Comparison of ENCODE assay signal across 8 cellular contexts in genomic region chr4:49511353-49511752, GRCh38.
DNase-seq lines count a peak whose midpoint lies in the region; ATAC-seq, FAIRE-seq and TF ChIP-seq lines count a peak whose summit lies in the region.
"Not testable (repeated sequence)": the region's sequence is repeated elsewhere in the genome, so short reads cannot be mapped to it uniquely, and the experiment has no call there.

No MANE protein-coding gene starts in this region.

- not testable (repeated sequence) for TF ChIP-seq CTCF in kidney (IDR thresholded peaks at IDR 0.05; ENCODE audit: borderline replicate concordance, extremely low read depth, insufficient read depth)

- H3K4me3 ChIP-seq in Karpas-422 (ENCODE audit: low read length); kidney (ENCODE audit: low read length in 2 of 2): not testable (repeated sequence)

- intact Hi-C loops in kidney (cut with DNase I): not testable (repeated sequence)

- not testable (repeated sequence) for H3K9ac ChIP-seq in Karpas-422 (ENCODE audit: low read length); kidney (ENCODE audit: low read length in 2 of 2)

- not testable (repeated sequence) for H3K9me2 ChIP-seq in Karpas-422 (replicated peaks; ENCODE audit: insufficient read depth, low read length)

- H3K9me3 ChIP-seq in Karpas-422 (ENCODE audit: low read length): peaks cover 38% of the 10 kb centered on the region
- H3K9me3 ChIP-seq in kidney (ENCODE audit: control insufficient read depth in 1 of 2, low read length in 2 of 2): not testable (repeated sequence)

- H3K27ac ChIP-seq in Karpas-422 (ENCODE audit: low read length); kidney (ENCODE audit: low read depth in 2 of 2, low read length in 2 of 2): not testable (repeated sequence)

- not testable (repeated sequence) for H3K27me3 ChIP-seq in Karpas-422 (ENCODE audit: low read length)

- not testable (repeated sequence) for H4K20me1 ChIP-seq in Karpas-422 (ENCODE audit: insufficient read depth, low read depth, low read length)

- not testable (repeated sequence) for H3K4me1 ChIP-seq in Karpas-422 (ENCODE audit: low read length); kidney (ENCODE audit: control insufficient read depth in 1 of 2, insufficient read depth in 1 of 2, low read depth in 1 of 2, low read length in 2 of 2)

- ATAC-seq in stimulated activated naive CD8-positive, alpha-beta T cell treated with anti-CD3 and anti-CD28 coated beads, Interleukin-15, Interleukin-2, amounts not matched to agents 100 U/mL and 50 U/mL, for 24 hours: not testable (repeated sequence)

- in situ Hi-C loops in SK-MEL-5 (cut with HindIII; ENCODE audit: low pct_unique_long_range_greater_than_20kb, low sequenced_read_pairs): not testable (repeated sequence)

- FAIRE-seq in kidney (lab: Jason Lieb, UNC): not testable (repeated sequence)

- peak; percentile 1 for DNase-seq in CD1c-positive myeloid dendritic cell (ENCODE audit: extremely low spot score)
- DNase-seq in Karpas-422: peak; percentile 42
- peak; percentile 13 for DNase-seq in SK-MEL-5 (ENCODE audit: low read depth, low spot score)
- peak; percentile 6 for DNase-seq in cerebellar cortex (ENCODE audit: low spot score)
- peak; percentile 17 for DNase-seq in fibroblast of peridontal ligament (ENCODE audit: extremely low read depth)
- peak; percentile 31 for DNase-seq in kidney
- peak; percentile 17 for DNase-seq in mucosa of gallbladder (ENCODE audit: low spot score)
- peak; percentile 4 for DNase-seq in stimulated activated naive CD8-positive, alpha-beta T cell treated with anti-CD3 and anti-CD28 coated beads, Interleukin-15, Interleukin-2, amounts not matched to agents 100 U/mL and 50 U/mL, for 24 hours

- H3K36me3 ChIP-seq in Karpas-422 (ENCODE audit: insufficient read depth, low read length); kidney (ENCODE audit: control insufficient read depth in 1 of 2, insufficient read depth in 2 of 2, low read length in 2 of 2): not testable (repeated sequence)

- not testable (repeated sequence) for H2AFZ ChIP-seq in Karpas-422 (ENCODE audit: low read length)

- not testable (repeated sequence) for H3K79me2 ChIP-seq in Karpas-422 (ENCODE audit: low read length)

- not testable (repeated sequence) for H3K4me2 ChIP-seq in Karpas-422 (ENCODE audit: low read depth, low read length, poor library complexity, severe bottlenecking)
